ENCODE assay signal across 26 cellular contexts in the genomic region with DNA sequence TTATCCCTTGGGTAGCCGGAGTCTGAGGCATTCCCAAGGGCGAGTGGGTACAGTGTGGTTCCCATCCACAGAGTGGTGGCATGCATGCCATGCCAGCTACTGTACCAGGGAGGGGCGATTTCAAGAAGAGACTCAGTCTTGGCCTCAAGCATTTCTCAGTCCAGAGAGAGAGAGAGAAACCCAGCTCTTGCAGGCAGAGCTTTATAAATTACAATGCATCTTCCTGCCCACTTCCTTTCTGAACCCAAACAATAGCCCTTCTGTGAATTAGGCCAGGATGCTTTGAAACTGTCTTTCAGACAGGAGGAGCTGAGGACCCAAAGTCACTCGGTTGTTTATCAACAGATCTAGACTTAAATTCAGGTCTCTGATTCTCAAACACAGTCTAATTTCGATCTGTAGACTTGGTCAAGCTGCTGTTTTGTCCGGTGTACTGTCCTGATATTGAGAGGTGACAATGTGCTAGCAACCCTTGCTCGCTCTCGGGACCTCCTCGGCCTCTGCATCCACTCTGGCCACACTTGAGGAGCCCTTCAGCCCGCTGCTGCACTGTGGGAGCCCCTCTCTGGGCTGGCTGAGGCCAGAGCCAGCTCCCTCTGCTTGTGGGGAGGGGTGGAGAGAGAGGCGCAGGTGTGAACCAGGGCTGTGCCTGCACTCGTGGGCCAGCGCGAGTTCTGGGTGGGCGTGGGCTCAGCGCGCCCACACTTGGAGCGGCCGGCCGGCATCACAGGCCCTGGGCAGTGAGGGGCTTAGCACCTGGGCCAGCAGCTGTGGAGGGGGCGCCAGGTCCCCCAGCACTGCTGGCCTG.
A peak's percentile ranks its signal among the peaks of the same experiment; 100 is the strongest.
DNase-seq lines count a peak whose midpoint lies in the region; ATAC-seq and TF ChIP-seq lines count a peak whose summit lies in the region.
"Had no signal": no experiment of that assay in that cellular context is flagged by ENCODE, and none has a peak within 500 bp of the region (broad histone marks: within the 10 kb centered on the region; RNA-seq: fewer than 3 reads in every experiment).

No MANE protein-coding gene starts in this region.

- H3K4me1 ChIP-seq in upper lobe of right lung = no peaks in the 10 kb centered on the region
- H3K4me1 ChIP-seq: SJSA1 had no signal

- peak; percentile 28 to 58 for ATAC-seq in natural killer cell treated with Interleukin-12 subunit alpha and Interleukin-12 subunit beta and Interleukin-15 and Interleukin-18, amount 100 ng/mL, for 72 hours
- ATAC-seq in upper lobe of right lung = peak; percentile 10
- ATAC-seq: CD8-positive, alpha-beta T cell; K562 had no signal

- intact Hi-C loops in dorsolateral prefrontal cortex (cut with DNase I) = no loop called here
- intact Hi-C loops in upper lobe of right lung (cut with DNase I) = no loop called here

- no peaks in the 10 kb centered on the region for H3K36me3 ChIP-seq in upper lobe of right lung
- H3K36me3 ChIP-seq: SJSA1 had no signal

- TF ChIP-seq CTCF in dorsolateral prefrontal cortex (IDR thresholded peaks at IDR 0.05 in 54 of 56, conservative IDR thresholded peaks at IDR 0.05 in 2 of 56; ENCODE audit: low read depth in 1 of 56, partially characterized antibody in 56 of 56) (no peak), upper lobe of right lung (IDR thresholded peaks at IDR 0.05) (no peak), type B pancreatic cell (conservative IDR thresholded peaks at IDR 0.05) (no peak)

- no peak overlapping the region for H3K4me3 ChIP-seq in dorsolateral prefrontal cortex
- no peak overlapping the region for H3K4me3 ChIP-seq in upper lobe of right lung
- H3K4me3 ChIP-seq: K562, PC-9, SJSA1 had no signal

- H3K27ac ChIP-seq in dorsolateral prefrontal cortex = peak overlapping the region in 35 of 59 donors; percentile 3 to 82 (median 48)
- H3K27ac ChIP-seq in upper lobe of right lung = no peak overlapping the region
- H3K27ac ChIP-seq: 22Rv1, C4-2B, PC-9, SJSA1 had no signal

- DNase-seq in activated gamma-delta T cell (lab: John Stamatoyannopoulos, UW) (peak; percentile 8), activated gamma-delta T cell treated with Interleukin-2 at 50 U/mL for 16 hours (no peak), dorsolateral prefrontal cortex (no peak), upper lobe of right lung (no peak), type B pancreatic cell (ENCODE audit: extremely low spot score, unreplicated experiment) (no peak), NAMALWA (ENCODE audit: low spot score) (no peak)
- no peak for DNase-seq in natural killer cell treated with Interleukin-12 subunit alpha and Interleukin-12 subunit beta and Interleukin-15 and Interleukin-18, amount 100 ng/mL, for 72 hours (ENCODE audit: low spot score)
- DNase-seq in activated CD4-positive, alpha-beta T cell treated with anti-CD3 and anti-CD28 coated beads, Interleukin-2, amount 50 U/mL, for 48 hours = no peak
- DNase-seq: CD8-positive, alpha-beta T cell; DMS 273 treated with DMSO at 0.1 percent for 48 hours; DMS79; GF-D8; Kasumi-1; MV-4-11; NCI-H1105 treated with DMSO at 0.1 percent for 48 hours; NCI-H2029; NCI-H446 treated with DMSO at 0.1 percent for 48 hours; NCI-H526; PC-9; Right ventricle myocardium superior; RPMI8226 had no signal

- peaks cover 5% of the 10 kb centered on the region for H3K36me3 Mint-ChIP-seq in natural killer cell treated with Interleukin-12 subunit alpha and Interleukin-12 subunit beta and Interleukin-15 and Interleukin-18, amount 100 ng/mL, for 72 hours
- no peaks in the 10 kb centered on the region for H3K36me3 Mint-ChIP-seq in type B pancreatic cell
- H3K36me3 Mint-ChIP-seq: CD8-positive, alpha-beta T cell had no signal

- H3K4me1 Mint-ChIP-seq in natural killer cell treated with Interleukin-12 subunit alpha and Interleukin-12 subunit beta and Interleukin-15 and Interleukin-18, amount 100 ng/mL, for 72 hours (ENCODE audit: low read depth in 2 of 2) = peaks cover 4 to 5% of the 10 kb centered on the region in 2 donors
- no peaks in the 10 kb centered on the region for H3K4me1 Mint-ChIP-seq in type B pancreatic cell (ENCODE audit: unreplicated experiment)
- H3K4me1 Mint-ChIP-seq: B cell had no signal

- H3K4me3 Mint-ChIP-seq in natural killer cell treated with Interleukin-12 subunit alpha and Interleukin-12 subunit beta and Interleukin-15 and Interleukin-18, amount 100 ng/mL, for 72 hours = no peak overlapping the region
- no peak overlapping the region for H3K4me3 Mint-ChIP-seq in type B pancreatic cell
- H3K4me3 Mint-ChIP-seq: B cell; CD8-positive, alpha-beta T cell had no signal

- H3K27me3 Mint-ChIP-seq in natural killer cell treated with Interleukin-12 subunit alpha and Interleukin-12 subunit beta and Interleukin-15 and Interleukin-18, amount 100 ng/mL, for 72 hours = peaks cover 4 to 10% of the 10 kb centered on the region in 2 donors
- peaks cover 30% of the 10 kb centered on the region for H3K27me3 Mint-ChIP-seq in type B pancreatic cell
- H3K27me3 Mint-ChIP-seq: B cell had no signal

- H3K27ac Mint-ChIP-seq in natural killer cell treated with Interleukin-12 subunit alpha and Interleukin-12 subunit beta and Interleukin-15 and Interleukin-18, amount 100 ng/mL, for 72 hours = no peak overlapping the region
- H3K27ac Mint-ChIP-seq in type B pancreatic cell = no peak overlapping the region
- H3K27ac Mint-ChIP-seq: B cell; CD8-positive, alpha-beta T cell had no signal

- no peaks in the 10 kb centered on the region for H3K9me3 Mint-ChIP-seq in natural killer cell treated with Interleukin-12 subunit alpha and Interleukin-12 subunit beta and Interleukin-15 and Interleukin-18, amount 100 ng/mL, for 72 hours
- no peaks in the 10 kb centered on the region for H3K9me3 Mint-ChIP-seq in type B pancreatic cell
- H3K9me3 Mint-ChIP-seq: CD8-positive, alpha-beta T cell had no signal

- no peaks in the 10 kb centered on the region for H3K9me3 ChIP-seq in upper lobe of right lung
- H3K9me3 ChIP-seq: SJSA1 had no signal

- H3K27me3 ChIP-seq in dorsolateral prefrontal cortex = no peaks in the 10 kb centered on the region
- no peaks in the 10 kb centered on the region for H3K27me3 ChIP-seq in upper lobe of right lung
- H3K27me3 ChIP-seq: SJSA1 had no signal
